In genomic region chr14:72884386-72884785, GRCh38 we compare ENCODE assay signal across 20 cellular contexts. TPM values are rescaled to one million over a fixed set of nuclear protein-coding genes. Genes with fewer than 3 reads are reported as not detected.
DNase-seq lines count a peak whose midpoint lies in the region; ATAC-seq, FAIRE-seq and TF ChIP-seq lines count a peak whose summit lies in the region.
"Had no signal": no experiment of that assay in that cellular context is flagged by ENCODE, and none has a peak within 500 bp of the region (broad histone marks: within the 10 kb centered on the region; RNA-seq: fewer than 3 reads in every experiment).

No MANE protein-coding gene starts in this region.

- peaks cover 11% of the 10 kb centered on the region for H3K27me3 Mint-ChIP-seq in activated CD4-positive, alpha-beta memory T cell treated with anti-CD3 and anti-CD28 coated beads, Interleukin-2, amount 10 ng/mL, durations not matched to agents 7 days and 5 days
- H3K27me3 Mint-ChIP-seq in activated CD4-positive, alpha-beta memory T cell treated with anti-CD3 and anti-CD28 coated beads for 36 hours: peaks cover 3% of the 10 kb centered on the region
- H3K27me3 Mint-ChIP-seq in activated CD8-positive, alpha-beta T cell treated with anti-CD3 and anti-CD28 coated beads for 36 hours: peaks cover 11% of the 10 kb centered on the region

- ATAC-seq in activated CD8-positive, alpha-beta T cell treated with anti-CD3 and anti-CD28 coated beads for 36 hours: peak; percentile 27
- ATAC-seq in HG03460 (IDR thresholded peaks at IDR 0.05; ENCODE audit: unreplicated experiment): no peak
- no peak for ATAC-seq in GM21390 (IDR thresholded peaks at IDR 0.05; ENCODE audit: unreplicated experiment)
- ATAC-seq: K562 had no signal

- no peak for TF ChIP-seq CTCF in activated CD8-positive, alpha-beta T cell treated with anti-CD3 and anti-CD28 coated beads for 36 hours (IDR thresholded peaks at IDR 0.05)
- TF ChIP-seq CTCF in epithelial cell of esophagus (IDR thresholded peaks at IDR 0.05; ENCODE audit: insufficient read depth, low read depth, low read length, missing control alignments): no peak

- CTCF ChIA-PET in activated CD4-positive, alpha-beta memory T cell treated with anti-CD3 and anti-CD28 coated beads, Interleukin-2, amount 10 ng/mL, durations not matched to agents 7 days and 5 days (lab: Charles Lee): interaction anchor here (0.7 to 1.7 kb wide), 2 partner anchors 10 to 18 kb away, joined by 3 read pairs; no protein-coding TSS in a partner anchor
- CTCF ChIA-PET in activated CD4-positive, alpha-beta memory T cell treated with anti-CD3 and anti-CD28 coated beads for 36 hours (lab: Charles Lee): interaction anchor here (0.8 to 1.4 kb wide), 2 partner anchors 64 to 371 kb away, joined by 3 to 5 read pairs; no protein-coding TSS in a partner anchor
- CTCF ChIA-PET in activated CD8-positive, alpha-beta T cell treated with anti-CD3 and anti-CD28 coated beads for 36 hours (lab: Charles Lee): interaction anchor here (1.1 kb wide), 2 partner anchors 20 to 22 kb away, joined by 3 to 4 read pairs; no protein-coding TSS in a partner anchor

- intact Hi-C loops in activated CD4-positive, alpha-beta memory T cell treated with anti-CD3 and anti-CD28 coated beads for 36 hours (cut with micrococcal nuclease): no loop called here
- intact Hi-C loops in activated CD8-positive, alpha-beta T cell treated with anti-CD3 and anti-CD28 coated beads for 36 hours (cut with micrococcal nuclease): no loop called here

- no peak for TF ChIP-seq POLR2A in GM12891 (IDR thresholded peaks at IDR 0.05; ENCODE audit: low read depth, low read length)

- no peaks in the 10 kb centered on the region for H3K36me3 ChIP-seq in ACC112 (ENCODE audit: insufficient read depth, low read length)
- H3K36me3 ChIP-seq: BLaER1 treated with 17β-estradiol and CSF1 and Interleukin-3, amounts not matched to agents 10 nM and 100 nM had no signal

- H3K36me3 Mint-ChIP-seq in activated CD4-positive, alpha-beta memory T cell treated with anti-CD3 and anti-CD28 coated beads, Interleukin-2, amount 10 ng/mL, durations not matched to agents 7 days and 5 days (ENCODE audit: low read depth): peaks cover 45% of the 10 kb centered on the region
- H3K36me3 Mint-ChIP-seq in activated CD4-positive, alpha-beta memory T cell treated with anti-CD3 and anti-CD28 coated beads for 36 hours: no peaks in the 10 kb centered on the region
- H3K36me3 Mint-ChIP-seq in activated CD8-positive, alpha-beta T cell treated with anti-CD3 and anti-CD28 coated beads for 36 hours (ENCODE audit: low read depth): no peaks in the 10 kb centered on the region
- H3K36me3 Mint-ChIP-seq: CD4-positive, alpha-beta memory T cell had no signal

- no peaks in the 10 kb centered on the region for H3K27me3 ChIP-seq in ACC112 (ENCODE audit: insufficient read depth, low read length)

- H3K4me1 Mint-ChIP-seq in activated CD4-positive, alpha-beta memory T cell treated with anti-CD3 and anti-CD28 coated beads, Interleukin-2, amount 10 ng/mL, durations not matched to agents 7 days and 5 days: peaks cover 55% of the 10 kb centered on the region
- peaks cover 5% of the 10 kb centered on the region for H3K4me1 Mint-ChIP-seq in activated CD4-positive, alpha-beta memory T cell treated with anti-CD3 and anti-CD28 coated beads for 36 hours (ENCODE audit: low read depth)
- H3K4me1 Mint-ChIP-seq in activated CD8-positive, alpha-beta T cell treated with anti-CD3 and anti-CD28 coated beads for 36 hours (ENCODE audit: low read depth): peaks cover 21% of the 10 kb centered on the region

- no peak overlapping the region for H3K4me3 ChIP-seq in ACC112 (ENCODE audit: low read depth, low read length)
- H3K4me3 ChIP-seq in epithelial cell of esophagus (ENCODE audit: low read length): no peak overlapping the region
- H3K4me3 ChIP-seq: BLaER1 treated with 17β-estradiol and CSF1 and Interleukin-3, amounts not matched to agents 10 nM and 100 nM; K562 had no signal

- no peak for FAIRE-seq in GM12891 (lab: Jason Lieb, UNC)
- FAIRE-seq: K562 had no signal

- peaks cover 4% of the 10 kb centered on the region for H3K79me2 ChIP-seq in ACC112 (ENCODE audit: control insufficient read depth, insufficient read depth, low read length, unreplicated experiment)

- H3K4me1 ChIP-seq in ACC112 (ENCODE audit: control insufficient read depth, insufficient read depth, low read length, unreplicated experiment): peaks cover 14% of the 10 kb centered on the region

- no peak overlapping the region for H3K4me3 Mint-ChIP-seq in activated CD4-positive, alpha-beta memory T cell treated with anti-CD3 and anti-CD28 coated beads, Interleukin-2, amount 10 ng/mL, durations not matched to agents 7 days and 5 days
- no peak overlapping the region for H3K4me3 Mint-ChIP-seq in activated CD4-positive, alpha-beta memory T cell treated with anti-CD3 and anti-CD28 coated beads for 36 hours
- H3K4me3 Mint-ChIP-seq in activated CD8-positive, alpha-beta T cell treated with anti-CD3 and anti-CD28 coated beads for 36 hours: no peak overlapping the region
- H3K4me3 Mint-ChIP-seq: CD4-positive, alpha-beta memory T cell had no signal

- H3K27ac ChIP-seq in ACC112 (ENCODE audit: low read depth, low read length): peak overlapping the region; percentile 75
- H3K27ac ChIP-seq: 22Rv1; BLaER1 treated with 17β-estradiol and CSF1 and Interleukin-3, amounts not matched to agents 10 nM and 100 nM; RWPE1 had no signal

- POLR2A ChIA-PET in activated CD4-positive, alpha-beta memory T cell treated with anti-CD3 and anti-CD28 coated beads, Interleukin-2, amount 10 ng/mL, durations not matched to agents 7 days and 5 days (lab: Charles Lee): no interaction called here
- POLR2A ChIA-PET in activated CD4-positive, alpha-beta memory T cell treated with anti-CD3 and anti-CD28 coated beads for 36 hours (lab: Charles Lee): no interaction called here
- POLR2A ChIA-PET in activated CD8-positive, alpha-beta T cell treated with anti-CD3 and anti-CD28 coated beads for 36 hours (lab: Charles Lee): no interaction called here

- peak overlapping the region; percentile 19 for H3K27ac Mint-ChIP-seq in activated CD4-positive, alpha-beta memory T cell treated with anti-CD3 and anti-CD28 coated beads, Interleukin-2, amount 10 ng/mL, durations not matched to agents 7 days and 5 days
- H3K27ac Mint-ChIP-seq in activated CD4-positive, alpha-beta memory T cell treated with anti-CD3 and anti-CD28 coated beads for 36 hours: no peak overlapping the region
- H3K27ac Mint-ChIP-seq in activated CD8-positive, alpha-beta T cell treated with anti-CD3 and anti-CD28 coated beads for 36 hours: no peak overlapping the region
- H3K27ac Mint-ChIP-seq: CD4-positive, alpha-beta memory T cell had no signal

- no peak for DNase-seq in activated CD4-positive, alpha-beta memory T cell treated with anti-CD3 and anti-CD28 coated beads, Interleukin-2, amount 10 ng/mL, durations not matched to agents 7 days and 5 days
- no peak for DNase-seq in activated CD4-positive, alpha-beta memory T cell treated with anti-CD3 and anti-CD28 coated beads for 36 hours
- DNase-seq in activated CD8-positive, alpha-beta T cell treated with anti-CD3 and anti-CD28 coated beads for 36 hours: no peak
- DNase-seq in epithelial cell of esophagus (ENCODE audit: low read depth) (peak; percentile 30), GM12891 (ENCODE audit: insufficient read length, low spot score) (no peak)
- DNase-seq: CD4-positive, alpha-beta memory T cell; MM.1S; NCI-H1048; NCI-H1436; NCI-H187 treated with DMSO at 0.1 percent for 48 hours; NCI-H2227 treated with DMSO at 0.1 percent for 48 hours; NCI-H510A had no signal

- no peaks in the 10 kb centered on the region for H3K9me3 Mint-ChIP-seq in activated CD4-positive, alpha-beta memory T cell treated with anti-CD3 and anti-CD28 coated beads, Interleukin-2, amount 10 ng/mL, durations not matched to agents 7 days and 5 days
- no peaks in the 10 kb centered on the region for H3K9me3 Mint-ChIP-seq in activated CD4-positive, alpha-beta memory T cell treated with anti-CD3 and anti-CD28 coated beads for 36 hours
- H3K9me3 Mint-ChIP-seq in activated CD8-positive, alpha-beta T cell treated with anti-CD3 and anti-CD28 coated beads for 36 hours: no peaks in the 10 kb centered on the region

- no peak overlapping the region for H2AFZ ChIP-seq in ACC112 (ENCODE audit: low read length, unreplicated experiment)

TF ChIP-seq in GM12891, 5 proteins besides CTCF, POLR2A, EP300 and RAD21:
- TF ChIP-seq PAX5 (IDR thresholded peaks at IDR 0.05; ENCODE audit: insufficient read depth, low read length, severe bottlenecking) (no peak), TAF1 (IDR thresholded peaks at IDR 0.05; ENCODE audit: low read depth, low read length) (no peak), POLR2AphosphoS5 (IDR thresholded peaks at IDR 0.05; ENCODE audit: low read depth, low read length) (no peak), SPI1 (IDR thresholded peaks at IDR 0.05; ENCODE audit: low read depth, low read length) (no peak), POU2F2 (IDR thresholded peaks at IDR 0.05; ENCODE audit: low read depth, low read length) (no peak)

RNA-seq across cellular contexts. Expression of gene DPF3, which starts 9.5 kb away (rescaled TPM):
- total RNA-seq in activated CD4-positive, alpha-beta memory T cell treated with anti-CD3 and anti-CD28 coated beads, Interleukin-2, amount 10 ng/mL, durations not matched to agents 7 days and 5 days: 10 to 100 TPM; 14.9 to 15.4 TPM
- total RNA-seq in activated CD4-positive, alpha-beta memory T cell treated with anti-CD3 and anti-CD28 coated beads for 36 hours: under 1 TPM; 0.24 to 0.39 TPM
- total RNA-seq in activated CD8-positive, alpha-beta T cell treated with anti-CD3 and anti-CD28 coated beads for 36 hours: under 1 TPM; 0.13 to 0.54 TPM
- 0.62 TPM for polyA plus RNA-seq in GM12891 (2012; ENCODE audit: low read depth, missing spikeins)
- total RNA-seq: G401 had no signal

RNA-seq across cellular contexts. Expression of gene DCAF4, which starts 41.9 kb away (rescaled TPM):
- 10 to 100 TPM; 13.6 to 15.6 TPM for total RNA-seq in activated CD4-positive, alpha-beta memory T cell treated with anti-CD3 and anti-CD28 coated beads, Interleukin-2, amount 10 ng/mL, durations not matched to agents 7 days and 5 days
- 10 to 100 TPM; 13.4 to 13.6 TPM for total RNA-seq in activated CD4-positive, alpha-beta memory T cell treated with anti-CD3 and anti-CD28 coated beads for 36 hours
- 10 to 100 TPM; 17.9 to 19.4 TPM for total RNA-seq in activated CD8-positive, alpha-beta T cell treated with anti-CD3 and anti-CD28 coated beads for 36 hours
- polyA plus RNA-seq in GM12891 (2012; ENCODE audit: low read depth, missing spikeins): 10.9 TPM

Comparison
In these comparisons a context has a peak if more than half of its experiments do, and no peak if none do; other contexts are left out.
1. RNA of gene DPF3, which starts 9.5 kb away (total RNA-seq): 14.9 to 15.4 TPM in activated CD4-positive, alpha-beta memory T cell treated with anti-CD3 and anti-CD28 coated beads, Interleukin-2, amount 10 ng/mL, durations not matched to agents 7 days and 5 days; 0.13 to 0.54 TPM in activated CD8-positive, alpha-beta T cell treated with anti-CD3 and anti-CD28 coated beads for 36 hours and 0.24 to 0.39 TPM in activated CD4-positive, alpha-beta memory T cell treated with anti-CD3 and anti-CD28 coated beads for 36 hours; every median in the first group is over 10 times any median in the second.